Comparison of ENCODE assay signal across 8 cellular contexts in the genomic region with DNA sequence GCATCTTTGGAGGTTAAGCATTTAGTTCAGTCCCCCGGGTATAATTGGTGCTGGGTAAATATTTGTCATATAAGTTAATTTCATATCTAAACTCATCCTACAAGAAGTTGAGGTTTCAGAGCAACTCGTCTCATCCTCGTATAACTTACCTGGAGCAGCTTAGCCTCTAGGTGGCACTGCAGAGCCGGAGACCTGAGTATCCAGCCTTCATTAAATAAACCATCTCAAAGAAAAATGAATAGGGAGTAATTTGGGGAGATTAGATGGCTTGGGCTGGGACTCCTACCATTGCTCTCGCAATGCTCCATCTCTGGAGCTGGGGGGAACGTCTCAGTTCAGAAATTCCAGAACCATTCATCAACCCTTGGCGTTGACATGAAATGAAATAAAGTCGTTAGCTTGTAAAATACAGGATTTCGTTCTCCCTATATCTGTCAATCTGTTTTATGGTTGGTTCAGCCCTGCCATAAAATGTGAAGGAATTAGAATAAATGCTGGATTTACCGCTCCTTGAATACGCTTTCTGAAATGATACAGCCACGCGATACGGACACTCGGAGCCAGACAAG.
DNase-seq lines count a peak whose midpoint lies in the region; ATAC-seq and TF ChIP-seq lines count a peak whose summit lies in the region.

No MANE protein-coding gene starts in this region.

- DNase-seq in DMS 273 (lab: John Stamatoyannopoulos, UW; ENCODE audit: unreplicated experiment) (peak; percentile 58), DMS 273 treated with DMSO at 0.1 percent for 48 hours (lab: John Stamatoyannopoulos, UW) (no peak), HuH-7 (ENCODE audit: low spot score) (peak; percentile 39), SW480 (ENCODE audit: low spot score) (peak; percentile 50), fibroblast of pulmonary artery (ENCODE audit: low read depth) (no peak), NCI-H1694 treated with DMSO at 0.1 percent for 48 hours (lab: John Stamatoyannopoulos, UW) (no peak)
- peak; percentile 34 for DNase-seq in stimulated activated CD4-positive, alpha-beta T cell treated with anti-CD3 and anti-CD28 coated beads, Interleukin-4, amount 100 ng/mL, for 24 hours

- ATAC-seq in GM19452 (IDR thresholded peaks at IDR 0.05; ENCODE audit: unreplicated experiment) = no peak

- TF ChIP-seq CTCF in fibroblast of pulmonary artery (IDR thresholded peaks at IDR 0.05; ENCODE audit: low read length, missing control alignments) = peak; percentile 18

- no peak overlapping the region for H3K4me3 ChIP-seq in fibroblast of pulmonary artery (replicated peaks; ENCODE audit: low read depth, low read length)

Comparison
In these comparisons a context has a peak if more than half of its experiments do, and no peak if none do; other contexts are left out.
1. DNase-seq: peak in DMS 273 (single experiment), HuH-7 (single experiment), SW480 (single experiment) and stimulated activated CD4-positive, alpha-beta T cell treated with anti-CD3 and anti-CD28 coated beads, Interleukin-4, amount 100 ng/mL, for 24 hours (single experiment); none in DMS 273 treated with DMSO at 0.1 percent for 48 hours (single experiment), fibroblast of pulmonary artery (single experiment) and NCI-H1694 treated with DMSO at 0.1 percent for 48 hours (single experiment).